ENCODE assay signal across 1 cellular context in genomic region chr20:64092258-64093012, GRCh38.
TF ChIP-seq lines count a peak whose summit lies in the region.

No MANE protein-coding gene starts in this region.

TF ChIP-seq in H1, 55 proteins besides CTCF, POLR2A, EP300 and RAD21:
- no peak for TF ChIP-seq GTF2F1 (IDR thresholded peaks at IDR 0.05; ENCODE audit: borderline replicate concordance, low read depth, low read length)
- no peak for TF ChIP-seq TAF7 (optimal IDR thresholded peaks at IDR 0.05; ENCODE audit: borderline replicate concordance, low read depth, low read length)
- TF ChIP-seq RXRA (IDR thresholded peaks at IDR 0.05; ENCODE audit: insufficient read depth, low read depth, low read length), result no peak
- no peak for TF ChIP-seq TEAD4 (IDR thresholded peaks at IDR 0.05; ENCODE audit: low read depth, low read length)
- no peak for TF ChIP-seq CHD2 (IDR thresholded peaks at IDR 0.05; ENCODE audit: low read length)
- TF ChIP-seq MAFK (IDR thresholded peaks at IDR 0.05; ENCODE audit: low read depth, low read length), result no peak
- TF ChIP-seq FOSL1 (IDR thresholded peaks at IDR 0.05; ENCODE audit: insufficient read depth, low read depth, low read length), result no peak
- TF ChIP-seq TAF1 (IDR thresholded peaks at IDR 0.05; ENCODE audit: low read depth, low read length), result no peak
- TF ChIP-seq RBBP5 (IDR thresholded peaks at IDR 0.05; ENCODE audit: borderline replicate concordance, low read depth, low read length), result no peak
- no peak for TF ChIP-seq RNF2 (IDR thresholded peaks at IDR 0.05; ENCODE audit: borderline replicate concordance, low read depth, low read length, missing control alignments, poor library complexity, severe bottlenecking)
TF ChIP-seq in H1: peak in this region for 0.
